In genomic region chr20:433300-433975, GRCh38 we compare ENCODE assay signal across 1 cellular context.
TF ChIP-seq lines count a peak whose summit lies in the region.

No MANE protein-coding gene starts in this region.

TF ChIP-seq in WTC11, 78 proteins besides CTCF, POLR2A, EP300 and RAD21 (continued from another document):
- TF ChIP-seq, protein P1, sequence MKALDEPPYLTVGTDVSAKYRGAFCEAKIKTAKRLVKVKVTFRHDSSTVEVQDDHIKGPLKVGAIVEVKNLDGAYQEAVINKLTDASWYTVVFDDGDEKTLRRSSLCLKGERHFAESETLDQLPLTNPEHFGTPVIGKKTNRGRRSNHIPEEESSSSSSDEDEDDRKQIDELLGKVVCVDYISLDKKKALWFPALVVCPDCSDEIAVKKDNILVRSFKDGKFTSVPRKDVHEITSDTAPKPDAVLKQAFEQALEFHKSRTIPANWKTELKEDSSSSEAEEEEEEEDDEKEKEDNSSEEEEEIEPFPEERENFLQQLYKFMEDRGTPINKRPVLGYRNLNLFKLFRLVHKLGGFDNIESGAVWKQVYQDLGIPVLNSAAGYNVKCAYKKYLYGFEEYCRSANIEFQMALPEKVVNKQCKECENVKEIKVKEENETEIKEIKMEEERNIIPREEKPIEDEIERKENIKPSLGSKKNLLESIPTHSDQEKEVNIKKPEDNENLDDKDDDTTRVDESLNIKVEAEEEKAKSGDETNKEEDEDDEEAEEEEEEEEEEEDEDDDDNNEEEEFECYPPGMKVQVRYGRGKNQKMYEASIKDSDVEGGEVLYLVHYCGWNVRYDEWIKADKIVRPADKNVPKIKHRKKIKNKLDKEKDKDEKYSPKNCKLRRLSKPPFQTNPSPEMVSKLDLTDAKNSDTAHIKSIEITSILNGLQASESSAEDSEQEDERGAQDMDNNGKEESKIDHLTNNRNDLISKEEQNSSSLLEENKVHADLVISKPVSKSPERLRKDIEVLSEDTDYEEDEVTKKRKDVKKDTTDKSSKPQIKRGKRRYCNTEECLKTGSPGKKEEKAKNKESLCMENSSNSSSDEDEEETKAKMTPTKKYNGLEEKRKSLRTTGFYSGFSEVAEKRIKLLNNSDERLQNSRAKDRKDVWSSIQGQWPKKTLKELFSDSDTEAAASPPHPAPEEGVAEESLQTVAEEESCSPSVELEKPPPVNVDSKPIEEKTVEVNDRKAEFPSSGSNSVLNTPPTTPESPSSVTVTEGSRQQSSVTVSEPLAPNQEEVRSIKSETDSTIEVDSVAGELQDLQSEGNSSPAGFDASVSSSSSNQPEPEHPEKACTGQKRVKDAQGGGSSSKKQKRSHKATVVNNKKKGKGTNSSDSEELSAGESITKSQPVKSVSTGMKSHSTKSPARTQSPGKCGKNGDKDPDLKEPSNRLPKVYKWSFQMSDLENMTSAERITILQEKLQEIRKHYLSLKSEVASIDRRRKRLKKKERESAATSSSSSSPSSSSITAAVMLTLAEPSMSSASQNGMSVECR (CRISPR knock-in tag; IDR thresholded peaks at IDR 0.05; ENCODE audit: borderline replicate concordance): no peak
- TF ChIP-seq ZNF219 (CRISPR knock-in tag; IDR thresholded peaks at IDR 0.05; ENCODE audit: borderline replicate concordance) (no peak), IRF2 (CRISPR knock-in tag; IDR thresholded peaks at IDR 0.05; ENCODE audit: borderline replicate concordance, low read depth) (no peak)
